ENCODE assay signal across 8 cellular contexts in the genomic region with DNA sequence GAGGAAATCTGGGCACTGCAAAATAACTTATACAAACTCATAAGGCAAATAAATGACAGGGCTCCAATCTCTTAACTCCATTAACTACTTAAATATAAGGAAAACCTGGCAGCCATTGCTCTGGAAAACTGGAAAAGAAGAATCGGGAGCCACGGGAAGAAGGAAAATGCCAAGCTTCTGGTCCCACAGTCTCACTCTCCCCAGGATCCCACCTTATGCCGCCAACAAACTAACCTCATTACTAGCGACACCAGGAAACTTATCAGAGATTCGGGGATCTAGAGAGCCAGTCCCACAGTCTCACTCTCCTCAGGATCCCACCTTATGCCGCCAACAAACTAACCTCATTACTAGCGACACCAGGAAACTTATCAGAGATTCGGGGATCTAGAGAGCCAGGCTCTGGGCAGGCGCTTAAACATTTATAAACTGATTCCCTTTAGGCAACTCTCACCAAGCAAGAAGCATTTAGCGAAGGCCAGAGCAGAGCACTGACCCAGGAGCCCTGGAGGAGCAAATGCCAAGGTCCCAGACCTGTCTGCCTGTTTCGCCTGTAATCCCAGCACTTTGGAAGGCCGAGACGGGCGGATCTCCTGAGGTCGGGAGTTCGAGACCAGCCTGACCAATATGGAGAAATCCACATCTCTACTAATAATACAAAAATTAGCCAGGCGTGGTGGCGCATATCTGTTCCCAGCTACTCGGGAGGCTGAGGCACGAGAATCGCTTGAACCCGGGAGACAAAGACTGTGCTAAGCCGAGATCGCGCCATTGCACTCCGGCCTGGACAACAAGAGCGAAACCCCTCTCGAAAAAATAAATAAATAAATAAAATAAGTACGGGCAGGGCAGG. TPM values are rescaled to one million over a fixed set of nuclear protein-coding genes. Genes with fewer than 3 reads are reported as not detected.
A peak's percentile ranks its signal among the peaks of the same experiment; 100 is the strongest.
DNase-seq lines count a peak whose midpoint lies in the region; ATAC-seq and TF ChIP-seq lines count a peak whose summit lies in the region.

No MANE protein-coding gene starts in this region.

- peak overlapping the region; percentile 99 for H3K27ac Mint-ChIP-seq in T-helper 1 cell treated with Interleukin-12 subunit alpha and Interleukin-12 subunit beta and Interleukin-4 antibody, amounts not matched to agents 30 μg/mL and 1 μg/mL, for 36 hours
- H3K27ac Mint-ChIP-seq in T-helper 17 cell: peak overlapping the region; percentile 99

- peaks cover 26% of the 10 kb centered on the region for H3K27me3 Mint-ChIP-seq in T-helper 1 cell treated with Interleukin-12 subunit alpha and Interleukin-12 subunit beta and Interleukin-4 antibody, amounts not matched to agents 30 μg/mL and 1 μg/mL, for 36 hours (ENCODE audit: low read depth)
- H3K27me3 Mint-ChIP-seq in T-helper 17 cell: peaks cover 11% of the 10 kb centered on the region

- ATAC-seq in T-helper 17 cell (no peak), GM21381 (IDR thresholded peaks at IDR 0.05; ENCODE audit: unreplicated experiment) (no peak)

- no peak for TF ChIP-seq CTCF in fibroblast of pulmonary artery (IDR thresholded peaks at IDR 0.05; ENCODE audit: low read length, missing control alignments)

- peak overlapping the region; percentile 95 for H3K4me2 ChIP-seq in skeletal muscle satellite cell (ENCODE audit: low read length)

- H3K36me3 Mint-ChIP-seq in T-helper 1 cell treated with Interleukin-12 subunit alpha and Interleukin-12 subunit beta and Interleukin-4 antibody, amounts not matched to agents 30 μg/mL and 1 μg/mL, for 36 hours (ENCODE audit: low read depth): peaks cover 13% of the 10 kb centered on the region
- H3K36me3 Mint-ChIP-seq in T-helper 17 cell (ENCODE audit: low read depth): peaks cover 5% of the 10 kb centered on the region

- H3K9ac ChIP-seq in skeletal muscle satellite cell (ENCODE audit: low read depth, low read length): peak overlapping the region; percentile 99

- peaks cover 22% of the 10 kb centered on the region for H3K4me1 ChIP-seq in skeletal muscle satellite cell (ENCODE audit: control insufficient read depth, insufficient read depth, low read length)

- DNase-seq in T-helper 1 cell (no peak), T-helper 17 cell (no peak), fibroblast of pulmonary artery (ENCODE audit: low read depth) (no peak), NCI-H1417 (lab: John Stamatoyannopoulos, UW) (no peak), NCI-H1436 (lab: John Stamatoyannopoulos, UW) (no peak)

- H3K4me1 Mint-ChIP-seq in T-helper 1 cell treated with Interleukin-12 subunit alpha and Interleukin-12 subunit beta and Interleukin-4 antibody, amounts not matched to agents 30 μg/mL and 1 μg/mL, for 36 hours (ENCODE audit: low read depth): peaks cover 30% of the 10 kb centered on the region
- H3K4me1 Mint-ChIP-seq in T-helper 17 cell: peaks cover 29% of the 10 kb centered on the region

- no peaks in the 10 kb centered on the region for H3K9me3 Mint-ChIP-seq in T-helper 1 cell treated with Interleukin-12 subunit alpha and Interleukin-12 subunit beta and Interleukin-4 antibody, amounts not matched to agents 30 μg/mL and 1 μg/mL, for 36 hours

- H3K36me3 ChIP-seq in skeletal muscle satellite cell (ENCODE audit: insufficient read depth, low read length): peaks cover 6% of the 10 kb centered on the region

- H3K9me3 ChIP-seq in T-helper 17 cell (ENCODE audit: control insufficient read depth, low read length, poor library complexity, severe bottlenecking) (no peaks in the 10 kb centered on the region), skeletal muscle satellite cell (replicated peaks; ENCODE audit: low read length) (no peaks in the 10 kb centered on the region)

- H3K4me3 ChIP-seq in fibroblast of pulmonary artery (replicated peaks; ENCODE audit: low read depth, low read length) (peak overlapping the region; percentile 99), skeletal muscle satellite cell (ENCODE audit: low read length) (peak overlapping the region; percentile 97)

- H3K4me3 Mint-ChIP-seq in T-helper 1 cell treated with Interleukin-12 subunit alpha and Interleukin-12 subunit beta and Interleukin-4 antibody, amounts not matched to agents 30 μg/mL and 1 μg/mL, for 36 hours: peak overlapping the region; percentile 100
- peak overlapping the region; percentile 100 for H3K4me3 Mint-ChIP-seq in T-helper 17 cell

- H3K27me3 ChIP-seq in skeletal muscle satellite cell (ENCODE audit: control insufficient read depth, insufficient read depth, low read length): peaks cover 8% of the 10 kb centered on the region

RNA-seq across cellular contexts. Expression of gene PSMB2, which starts 0.7 kb away (rescaled TPM):
- total RNA-seq in T-helper 17 cell: 10 to 100 TPM; 27.4 to 30.5 TPM
- 26.1 and 35.8 TPM in 2 replicates for total RNA-seq in skeletal muscle satellite cell (2012; rRNA removed)
